Comparison of ENCODE assay signal across 16 cellular contexts in the genomic region with DNA sequence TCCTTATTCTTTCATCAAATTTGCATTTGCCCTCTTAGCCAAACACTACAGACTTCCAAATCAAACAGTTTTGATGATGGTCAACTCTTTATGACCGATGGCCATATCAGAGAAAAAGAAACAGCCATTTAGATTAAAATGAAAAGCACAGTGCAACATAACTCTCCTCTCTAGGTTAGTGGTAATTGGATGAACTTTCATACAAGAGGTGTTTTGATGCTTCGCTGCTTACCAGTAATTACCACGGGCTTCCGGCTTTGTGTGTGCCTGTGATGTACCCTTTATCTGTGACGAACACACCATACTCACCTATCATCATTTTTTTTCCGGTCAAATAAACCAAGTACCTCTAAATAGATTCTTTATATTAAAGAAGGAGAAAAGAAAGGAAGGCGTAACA.
DNase-seq lines count a peak whose midpoint lies in the region; ATAC-seq and TF ChIP-seq lines count a peak whose summit lies in the region.
"Had no signal": no experiment of that assay in that cellular context is flagged by ENCODE, and none has a peak within 500 bp of the region (broad histone marks: within the 10 kb centered on the region; RNA-seq: fewer than 3 reads in every experiment).

No MANE protein-coding gene starts in this region.

- H3K27me3 Mint-ChIP-seq in GM23338 (ENCODE audit: insufficient read depth, low read depth, poor library complexity), result peaks cover 5% of the 10 kb centered on the region
- H3K27me3 Mint-ChIP-seq in naive B cell, result no peaks in the 10 kb centered on the region
- peaks cover 9% of the 10 kb centered on the region for H3K27me3 Mint-ChIP-seq in CD8-positive, alpha-beta T cell (ENCODE audit: low read depth)
- H3K27me3 Mint-ChIP-seq: activated CD4-positive, alpha-beta memory T cell treated with anti-CD3 and anti-CD28 coated beads for 36 hours had no signal

- no peaks in the 10 kb centered on the region for H3K36me3 ChIP-seq in GM23338 (ENCODE audit: insufficient read depth)
- H3K36me3 ChIP-seq in CD8-positive, alpha-beta T cell (ENCODE audit: insufficient read depth, low read length), result no peaks in the 10 kb centered on the region
- H3K36me3 ChIP-seq: adrenal gland, gastrocnemius medialis, tibial nerve had no signal

- POLR2A ChIA-PET in CD8-positive, alpha-beta T cell (lab: Charles Lee), result no interaction called here
- POLR2A ChIA-PET in RWPE1 (lab: Yijun Ruan, JAX; ENCODE audit: low non-redundant PET), result no interaction called here

- no peaks in the 10 kb centered on the region; the same call in 1 of the 2 replicates for H3F3A ChIP-seq in GM23338 (replicated peaks; ENCODE audit: low read depth)

- intact Hi-C loops in CD8-positive, alpha-beta T cell (cut with DNase I, micrococcal nuclease), result loop anchor here in 1 of 2 experiments (10.0 kb wide), 1 partner anchor 58 kb away; no protein-coding TSS in a partner anchor

- no peak overlapping the region for H3K27ac ChIP-seq in GM23338 (ENCODE audit: low read depth)
- no peak overlapping the region for H3K27ac ChIP-seq in CD8-positive, alpha-beta T cell (ENCODE audit: low read depth, low read length)
- no peak overlapping the region for H3K27ac ChIP-seq in RWPE1
- H3K27ac ChIP-seq: adrenal gland, gastrocnemius medialis, tibial nerve had no signal

- no peaks in the 10 kb centered on the region; the same call in 1 of the 2 replicates for H3K9me2 ChIP-seq in GM23338 (ENCODE audit: insufficient read depth)

- H3K4me3 Mint-ChIP-seq in GM23338, result no peak overlapping the region; the same call in 2 of the 3 replicates
- H3K4me3 Mint-ChIP-seq in naive B cell, result peak overlapping the region in 7 of 8 donors; percentile 71 to 97 (median 83)
- no peak overlapping the region for H3K4me3 Mint-ChIP-seq in CD8-positive, alpha-beta T cell
- H3K4me3 Mint-ChIP-seq: activated CD4-positive, alpha-beta memory T cell treated with anti-CD3 and anti-CD28 coated beads for 36 hours had no signal

- H3K9me3 Mint-ChIP-seq in GM23338 (no peaks in the 10 kb centered on the region), naive B cell (no peaks in the 10 kb centered on the region)
- H3K9me3 Mint-ChIP-seq in CD8-positive, alpha-beta T cell, result no peaks in the 10 kb centered on the region
- H3K9me3 Mint-ChIP-seq: mesothelial cell of epicardium had no signal

- H3K4me1 ChIP-seq in GM23338 (ENCODE audit: insufficient read depth), result peaks cover 30% of the 10 kb centered on the region
- no peaks in the 10 kb centered on the region for H3K4me1 ChIP-seq in CD8-positive, alpha-beta T cell (ENCODE audit: insufficient read depth, low read length)
- H3K4me1 ChIP-seq: adrenal gland had no signal

- H3K4me3 ChIP-seq in GM23338, result no peak overlapping the region
- no peak overlapping the region for H3K4me3 ChIP-seq in CD8-positive, alpha-beta T cell (ENCODE audit: low read depth, low read length)

- ATAC-seq in GM23338 (no peak), naive B cell (ENCODE audit: low read depth in 2 of 2) (no peak)
- ATAC-seq in CD8-positive, alpha-beta T cell, result no peak
- ATAC-seq: gastrocnemius medialis had no signal

- no peaks in the 10 kb centered on the region for H3K79me2 ChIP-seq in GM23338 (replicated peaks; ENCODE audit: insufficient read depth)

- peaks cover 25% of the 10 kb centered on the region for H3K4me1 Mint-ChIP-seq in GM23338
- H3K4me1 Mint-ChIP-seq in naive B cell, result peaks cover 10 to 21% (median 14%) of the 10 kb centered on the region in 3 donors
- peaks cover 10% of the 10 kb centered on the region for H3K4me1 Mint-ChIP-seq in CD8-positive, alpha-beta T cell (ENCODE audit: low read depth)

- CTCF ChIA-PET in CD8-positive, alpha-beta T cell (lab: Charles Lee), result no interaction called here
- CTCF ChIA-PET in RWPE1 (lab: Yijun Ruan, JAX), result interaction anchor here (0.8 to 1.1 kb wide), 2 partner anchors 16 to 50 kb away, joined by 3 to 6 read pairs; no protein-coding TSS in a partner anchor

- no peak overlapping the region for H2AFZ ChIP-seq in GM23338

- H3K36me3 Mint-ChIP-seq in GM23338 (ENCODE audit: low read depth) (no peaks in the 10 kb centered on the region), naive B cell (no peaks in the 10 kb centered on the region)
- no peaks in the 10 kb centered on the region for H3K36me3 Mint-ChIP-seq in CD8-positive, alpha-beta T cell
- H3K36me3 Mint-ChIP-seq: activated CD4-positive, alpha-beta memory T cell treated with anti-CD3 and anti-CD28 coated beads for 36 hours; mesothelial cell of epicardium had no signal

- H3K27me3 ChIP-seq in GM23338 (ENCODE audit: insufficient read depth), result peaks cover 15% of the 10 kb centered on the region
- H3K27me3 ChIP-seq in CD8-positive, alpha-beta T cell (ENCODE audit: insufficient read depth, low read length), result no peaks in the 10 kb centered on the region
- H3K27me3 ChIP-seq: adrenal gland, gastrocnemius medialis, tibial nerve had no signal

- no peaks in the 10 kb centered on the region for H3K9me3 ChIP-seq in CD8-positive, alpha-beta T cell (ENCODE audit: low read length)
- H3K9me3 ChIP-seq: adrenal gland, gastrocnemius medialis, tibial nerve had no signal

- H3K27ac Mint-ChIP-seq in GM23338 (no peak overlapping the region), naive B cell (no peak overlapping the region)
- no peak overlapping the region for H3K27ac Mint-ChIP-seq in CD8-positive, alpha-beta T cell
- H3K27ac Mint-ChIP-seq: activated CD4-positive, alpha-beta memory T cell treated with anti-CD3 and anti-CD28 coated beads for 36 hours; mesothelial cell of epicardium had no signal

- H4K20me1 ChIP-seq in GM23338 (replicated peaks; ENCODE audit: insufficient read depth), result no peaks in the 10 kb centered on the region

- TF ChIP-seq CTCF in GM23338 (conservative IDR thresholded peaks at IDR 0.05; ENCODE audit: low read depth in 2 of 2), result no peak
- no peak for TF ChIP-seq CTCF in CD8-positive, alpha-beta T cell (IDR thresholded peaks at IDR 0.05)
- TF ChIP-seq CTCF in RWPE1 (conservative IDR thresholded peaks at IDR 0.05; ENCODE audit: low read depth), result no peak

- DNase-seq in GM23338 (ENCODE audit: low spot score) (no peak), NCI-H2081 treated with DMSO at 0.1 percent for 48 hours (lab: John Stamatoyannopoulos, UW) (peak; percentile 68), RPMI8226 (peak; percentile 1), naive B cell (no peak), SW 1271 (lab: John Stamatoyannopoulos, UW) (no peak), GDM1 (lab: John Stamatoyannopoulos, UW) (no peak), RWPE1 (ENCODE audit: low spot score) (no peak)
- no peak for DNase-seq in CD8-positive, alpha-beta T cell
- DNase-seq: activated CD4-positive, alpha-beta memory T cell treated with anti-CD3 and anti-CD28 coated beads for 36 hours; adrenal gland; gastrocnemius medialis; MV-4-11; NK-92 treated with Interleukin-12 subunit alpha and Interleukin-12 subunit beta, amount 100 ng/mL, for 24 hours; stimulated activated CD4-positive, alpha-beta T cell treated with anti-CD3 and anti-CD28 coated beads, Interleukin-4, amount 100 ng/mL, for 24 hours had no signal

- H3K4me2 ChIP-seq in GM23338, result peak overlapping the region; percentile 75

TF ChIP-seq in GM23338, 12 proteins besides CTCF, POLR2A, EP300 and RAD21 (continues in another document):
- TF ChIP-seq JUNB (IDR thresholded peaks at IDR 0.05; ENCODE audit: unreplicated experiment), result no peak
- no peak for TF ChIP-seq STAT1 (IDR thresholded peaks at IDR 0.05; ENCODE audit: unreplicated experiment)
- TF ChIP-seq EZH2 (IDR thresholded peaks at IDR 0.05; ENCODE audit: low read depth, unreplicated experiment), result no peak
- TF ChIP-seq POLR2AphosphoS5 (IDR thresholded peaks at IDR 0.05; ENCODE audit: low read depth), result no peak
- no peak for TF ChIP-seq CREB1 (CRISPR knock-in tag; IDR thresholded peaks at IDR 0.05; ENCODE audit: low read depth)

Comparison
In these comparisons a context has a peak if more than half of its experiments do, and no peak if none do; other contexts are left out.
1. DNase-seq: peak in NCI-H2081 treated with DMSO at 0.1 percent for 48 hours (single experiment) and RPMI8226 (single experiment); none in GM23338 (single experiment), naive B cell (single experiment), SW 1271 (0 of 2), CD8-positive, alpha-beta T cell (0 of 7), GDM1 (single experiment) and RWPE1 (single experiment).
2. H3K4me3 Mint-ChIP-seq: peak in naive B cell (7 of 8); none in GM23338 (single experiment) and CD8-positive, alpha-beta T cell (single experiment).